In the genomic region with DNA sequence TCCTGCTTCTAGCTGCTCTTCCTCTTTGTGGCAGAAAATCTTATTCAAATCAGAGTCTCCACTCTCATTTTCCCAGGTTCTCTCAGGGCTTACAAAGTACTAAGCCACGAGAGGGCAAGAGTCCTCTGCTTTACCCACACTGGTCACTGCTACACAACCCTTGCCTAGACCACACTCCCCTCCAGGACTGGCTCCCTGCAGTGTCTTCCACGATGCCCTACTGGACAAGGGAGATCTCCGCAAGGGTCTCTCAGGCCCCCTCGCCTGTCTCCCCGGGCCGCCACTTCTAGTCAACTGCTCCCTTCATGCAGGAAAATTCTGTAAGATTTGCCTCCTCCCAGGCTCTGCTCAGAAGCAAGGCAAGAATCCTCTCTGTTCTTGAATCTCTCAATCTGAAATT, we compare ENCODE assay signal across 27 cellular contexts.
DNase-seq lines count a peak whose midpoint lies in the region; ATAC-seq and TF ChIP-seq lines count a peak whose summit lies in the region.
"Had no signal": no experiment of that assay in that cellular context is flagged by ENCODE, and none has a peak within 500 bp of the region (broad histone marks: within the 10 kb centered on the region; RNA-seq: fewer than 3 reads in every experiment).

No MANE protein-coding gene starts in this region.

- TF ChIP-seq CTCF in H9 (conservative IDR thresholded peaks at IDR 0.05) (no peak), OCI-LY3 (IDR thresholded peaks at IDR 0.05; ENCODE audit: low read depth, low read length) (no peak; the same call in 1 of the 2 replicates), brain (conservative IDR thresholded peaks at IDR 0.05) (no peak), neural progenitor cell (IDR thresholded peaks at IDR 0.05) (no peak), transverse colon (IDR thresholded peaks at IDR 0.05) (no peak), CD14-positive monocyte (IDR thresholded peaks at IDR 0.05) (no peak)

- H3K9ac ChIP-seq in H9 (ENCODE audit: extremely low read depth, insufficient read length, low read length) (no peak overlapping the region), OCI-LY3 (ENCODE audit: low read length) (no peak overlapping the region), neural progenitor cell (no peak overlapping the region)
- H3K9ac ChIP-seq: BLaER1, SK-N-SH had no signal

- H4K20me1 ChIP-seq in H9 (ENCODE audit: control insufficient read depth, insufficient read depth, insufficient read length) (no peaks in the 10 kb centered on the region), OCI-LY3 (ENCODE audit: insufficient read depth, low read length) (no peaks in the 10 kb centered on the region), neural progenitor cell (ENCODE audit: low read depth) (no peaks in the 10 kb centered on the region)
- H4K20me1 ChIP-seq: BLaER1 had no signal

- no peak overlapping the region for H4K91ac ChIP-seq in H9 (ENCODE audit: insufficient read length, low read depth, low read length)

- H3K27ac Mint-ChIP-seq in H9 = peak overlapping the region; percentile 16 to 78 (median 63); a peak in 2 of 7 replicates
- peak overlapping the region in 3 of 5 experiments; percentile 1 to 68 (median 48) for H3K27ac Mint-ChIP-seq in brain
- H3K27ac Mint-ChIP-seq in neural progenitor cell = peak overlapping the region; percentile 7
- no peak overlapping the region for H3K27ac Mint-ChIP-seq in CD14-positive monocyte
- H3K27ac Mint-ChIP-seq: CD4-positive, alpha-beta memory T cell had no signal

- peaks cover 9 to 10% of the 10 kb centered on the region in 2 experiments for H3K4me1 Mint-ChIP-seq in H9
- peaks cover 22% of the 10 kb centered on the region for H3K4me1 Mint-ChIP-seq in brain
- peaks cover 34% of the 10 kb centered on the region for H3K4me1 Mint-ChIP-seq in neural progenitor cell
- no peaks in the 10 kb centered on the region for H3K4me1 Mint-ChIP-seq in CD14-positive monocyte
- H3K4me1 Mint-ChIP-seq: CD4-positive, alpha-beta memory T cell had no signal

- WGBS in H9 (ENCODE audit: extremely low coverage, insufficient read length, low lambda C conversion rate) = no CpG with 5 or more reads among the region's 6 CpGs
- 70% methylated on average over 6 of the region's 6 CpGs; no CpG with 5 or more reads in 1 of the 2 donors for WGBS in transverse colon (ENCODE audit: low coverage in 1 of 2), 2 donors

- H3F3A ChIP-seq in neural progenitor cell (ENCODE audit: low read depth) = peaks cover 4% of the 10 kb centered on the region

- H2BK5ac ChIP-seq in H9 (ENCODE audit: insufficient read length, low read length) = no peak overlapping the region

- H3T11ph ChIP-seq in H9 (ENCODE audit: low read length) = no peak overlapping the region

- H3K23ac ChIP-seq in H9 (ENCODE audit: insufficient read length, low read depth, low read length) = no peak overlapping the region

- no peak overlapping the region for H3K14ac ChIP-seq in H9 (ENCODE audit: insufficient read depth, low read length)

- H3K79me2 ChIP-seq in H9 (ENCODE audit: insufficient read depth, low read length) (no peaks in the 10 kb centered on the region), OCI-LY3 (ENCODE audit: low read length) (no peaks in the 10 kb centered on the region), neural progenitor cell (ENCODE audit: low read depth) (no peaks in the 10 kb centered on the region)

- in situ Hi-C loops in transverse colon (cut with MboI; ENCODE audit: low pct_ligation_motif_present in 1 of 4, low pct_unique_long_range_greater_than_20kb in 1 of 4, low sequenced_read_pairs in 3 of 4) = no loop called here

- TF ChIP-seq EP300 in transverse colon (IDR thresholded peaks at IDR 0.05; ENCODE audit: low read depth) = no peak

- H3K4me3 Mint-ChIP-seq in H9 = no peak overlapping the region
- H3K4me3 Mint-ChIP-seq in brain = no peak overlapping the region
- H3K4me3 Mint-ChIP-seq in neural progenitor cell = peak overlapping the region; percentile 7
- peak overlapping the region in 1 of 2 donors; percentile 28 for H3K4me3 Mint-ChIP-seq in CD14-positive monocyte

- H3K9me3 Mint-ChIP-seq in H9 (no peaks in the 10 kb centered on the region; a peak in 1 of 5 replicates), brain (no peaks in the 10 kb centered on the region), neural progenitor cell (no peaks in the 10 kb centered on the region), CD14-positive monocyte (peaks cover 0 to 7% (median 0%) of the 10 kb centered on the region in 7 donors)

- H3K79me1 ChIP-seq in H9 (ENCODE audit: insufficient read depth, low read depth, low read length, poor library complexity, severe bottlenecking) = no peaks in the 10 kb centered on the region

- ATAC-seq in GM21367 (IDR thresholded peaks at IDR 0.05; ENCODE audit: unreplicated experiment) = no peak
- ATAC-seq: HepG2, PC-3 had no signal

- no peak overlapping the region for H4K8ac ChIP-seq in H9 (replicated peaks; ENCODE audit: insufficient read length, low read depth, low read length)

- H2AFZ ChIP-seq in H9 (ENCODE audit: low read length) (no peak overlapping the region), OCI-LY3 (ENCODE audit: low read depth, low read length) (0 out of 2 replicates have a peak overlapping the region, but pooled peaks have one; percentile 17), neural progenitor cell (replicated peaks) (peak overlapping the region; percentile 72)

- no peak for DNase-seq in H9
- DNase-seq in neural progenitor cell (ENCODE audit: low spot score) = no peak
- no peak for DNase-seq in transverse colon
- DNase-seq in CD14-positive monocyte (ENCODE audit: low spot score) = no peak
- DNase-seq: ACHN; Caco-2; CD4-positive, alpha-beta memory T cell; DMS 273 treated with DMSO at 0.1 percent for 48 hours; DND-41; GOT3; KBM-7; MM.1S; NCI-H1092; NCI-H1436; NCI-H187 treated with DMSO at 0.1 percent for 48 hours; NCI-H2227 treated with DMSO at 0.1 percent for 48 hours; NCI-H510A treated with DMSO at 0.1 percent for 48 hours; PC-3; RPMI8226; SHP77 treated with DMSO at 0.1 percent for 48 hours; SK-N-SH had no signal

- no peak overlapping the region for H2BK15ac ChIP-seq in H9 (ENCODE audit: low read depth, low read length)

- H3K4me2 ChIP-seq in H9 (ENCODE audit: insufficient read depth, insufficient read length, low read length) (no peak overlapping the region), OCI-LY3 (ENCODE audit: low read length) (peak overlapping the region; percentile 32), neural progenitor cell (no peak overlapping the region)
- H3K4me2 ChIP-seq: BLaER1, SK-N-SH had no signal

- H3K27me3 ChIP-seq in H9 (ENCODE audit: insufficient read depth, low read length) = no peaks in the 10 kb centered on the region
- H3K27me3 ChIP-seq in OCI-LY3 (ENCODE audit: low read depth, low read length) = no peaks in the 10 kb centered on the region
- H3K27me3 ChIP-seq in neural progenitor cell = no peaks in the 10 kb centered on the region
- H3K27me3 ChIP-seq in transverse colon = peaks cover 12% of the 10 kb centered on the region
- H3K27me3 ChIP-seq: BLaER1 had no signal

- no peak overlapping the region for H2AK5ac ChIP-seq in H9 (ENCODE audit: insufficient read length, low read length)

- no peak overlapping the region for H2BK20ac ChIP-seq in H9 (ENCODE audit: low read depth, low read length, poor library complexity, severe bottlenecking)

- H2BK120ac ChIP-seq in H9 (ENCODE audit: low read depth, low read length, poor library complexity, severe bottlenecking) = no peak overlapping the region

- intact Hi-C loops in transverse colon (cut with DNase I; ENCODE audit: low total_unique reads) = no loop called here
- intact Hi-C loops in CD14-positive monocyte (cut with micrococcal nuclease) = no loop called here

- H3K36me3 ChIP-seq in OCI-LY3 (replicated peaks; ENCODE audit: low read depth, low read length) = no peaks in the 10 kb centered on the region
- no peaks in the 10 kb centered on the region for H3K36me3 ChIP-seq in neural progenitor cell
- no peaks in the 10 kb centered on the region for H3K36me3 ChIP-seq in transverse colon
- H3K36me3 ChIP-seq: BLaER1 had no signal

- H3K4ac ChIP-seq in H9 (ENCODE audit: low read depth, low read length) = no peak overlapping the region

- no peak for TF ChIP-seq POLR2A in transverse colon (IDR thresholded peaks at IDR 0.05)

- no peak overlapping the region for H4K5ac ChIP-seq in H9 (ENCODE audit: insufficient read length, low read depth, low read length)

- H3K4me3 ChIP-seq in OCI-LY3 (ENCODE audit: low read length) = peak overlapping the region; percentile 28; the same call in 1 of the 2 replicates
- no peak overlapping the region for H3K4me3 ChIP-seq in neural progenitor cell
- no peak overlapping the region for H3K4me3 ChIP-seq in transverse colon
- H3K4me3 ChIP-seq: BLaER1 had no signal

- no peak overlapping the region for H3K56ac ChIP-seq in H9 (ENCODE audit: insufficient read length, low read depth, low read length)

- no peak overlapping the region for H2BK12ac ChIP-seq in H9 (ENCODE audit: insufficient read length, low read depth, low read length)

- no peak overlapping the region for H3K18ac ChIP-seq in H9 (ENCODE audit: insufficient read length, low read depth, low read length)

- H3K23me2 ChIP-seq in H9 (ENCODE audit: insufficient read length, low read depth, low read length, poor library complexity, severe bottlenecking) = no peaks in the 10 kb centered on the region

- H3K9me3 ChIP-seq in H9 (ENCODE audit: control insufficient read depth, low read depth, low read length) (no peaks in the 10 kb centered on the region), OCI-LY3 (ENCODE audit: insufficient read depth, low read length) (no peaks in the 10 kb centered on the region), neural progenitor cell (ENCODE audit: low read depth) (no peaks in the 10 kb centered on the region), transverse colon (no peaks in the 10 kb centered on the region)
- H3K9me3 ChIP-seq: BLaER1, Caco-2, SK-N-SH had no signal

- no peak overlapping the region for H3K27ac ChIP-seq in H9 (ENCODE audit: insufficient read length, low read depth, low read length)
- no peak overlapping the region for H3K27ac ChIP-seq in OCI-LY3 (ENCODE audit: low read length)
- no peak overlapping the region for H3K27ac ChIP-seq in neural progenitor cell
- H3K27ac ChIP-seq in transverse colon = no peak overlapping the region
- H3K27ac ChIP-seq: BLaER1, HL-60 had no signal

- H3K4me1 ChIP-seq in H9 (ENCODE audit: insufficient read depth, low read length) (no peaks in the 10 kb centered on the region), OCI-LY3 (ENCODE audit: low read length) (peaks cover 14% of the 10 kb centered on the region), neural progenitor cell (peaks cover 6% of the 10 kb centered on the region), transverse colon (no peaks in the 10 kb centered on the region)
- H3K4me1 ChIP-seq: BLaER1, Caco-2 had no signal

- no peaks in the 10 kb centered on the region for H3K36me3 Mint-ChIP-seq in H9 (ENCODE audit: insufficient read depth in 1 of 3, low read depth in 3 of 3)
- no peaks in the 10 kb centered on the region for H3K36me3 Mint-ChIP-seq in brain
- H3K36me3 Mint-ChIP-seq in neural progenitor cell = no peaks in the 10 kb centered on the region
- no peaks in the 10 kb centered on the region for H3K36me3 Mint-ChIP-seq in CD14-positive monocyte
- H3K36me3 Mint-ChIP-seq: CD4-positive, alpha-beta memory T cell had no signal

- H3K27me3 Mint-ChIP-seq in H9 (ENCODE audit: low read depth) = no peaks in the 10 kb centered on the region; the same call in none of the 2 replicates
- peaks cover 14% of the 10 kb centered on the region for H3K27me3 Mint-ChIP-seq in brain
- peaks cover 2% of the 10 kb centered on the region for H3K27me3 Mint-ChIP-seq in neural progenitor cell (ENCODE audit: insufficient read depth, low read depth)
- peaks cover 4 to 29% (median 21%) of the 10 kb centered on the region in 3 donors for H3K27me3 Mint-ChIP-seq in CD14-positive monocyte (ENCODE audit: low read depth in 3 of 3)

Comparison
In these comparisons a context has a peak if more than half of its experiments do, and no peak if none do; other contexts are left out.
1. H3K27ac Mint-ChIP-seq: peak in H9 (3 of 3), brain (3 of 5) and neural progenitor cell (single experiment); none in CD14-positive monocyte (0 of 7).